Comparison of ENCODE assay signal across 9 cellular contexts in genomic region chr9:137406085-137406773, GRCh38. TPM values are rescaled to one million over a fixed set of nuclear protein-coding genes. Genes with fewer than 3 reads are reported as not detected.
DNase-seq lines count a peak whose midpoint lies in the region; ATAC-seq and TF ChIP-seq lines count a peak whose summit lies in the region.
"Had no signal": no experiment of that assay in that cellular context is flagged by ENCODE, and none has a peak within 500 bp of the region (broad histone marks: within the 10 kb centered on the region; RNA-seq: fewer than 3 reads in every experiment).

No MANE protein-coding gene starts in this region.

- no peaks in the 10 kb centered on the region for H3K36me3 Mint-ChIP-seq in natural killer cell

- no peaks in the 10 kb centered on the region for H3K9me3 Mint-ChIP-seq in natural killer cell
- H3K9me3 Mint-ChIP-seq: activated CD4-positive, alpha-beta memory T cell treated with anti-CD3 and anti-CD28 coated beads, Interleukin-2, amount 10 ng/mL, durations not matched to agents 7 days and 5 days had no signal

- H3K9me3 ChIP-seq in heart right ventricle (no peaks in the 10 kb centered on the region), esophagus muscularis mucosa (no peaks in the 10 kb centered on the region), vagina (no peaks in the 10 kb centered on the region)
- no peaks in the 10 kb centered on the region for H3K9me3 ChIP-seq in effector memory CD4-positive, alpha-beta T cell (ENCODE audit: control insufficient read depth, low read length)

- peak overlapping the region in 9 of 10 donors; percentile 25 to 57 (median 51) for H3K4me3 ChIP-seq in heart right ventricle
- H3K4me3 ChIP-seq in esophagus muscularis mucosa = peak overlapping the region; percentile 44 to 60 (median 48)
- peak overlapping the region; percentile 39 to 53 for H3K4me3 ChIP-seq in vagina
- no peak overlapping the region for H3K4me3 ChIP-seq in effector memory CD4-positive, alpha-beta T cell (ENCODE audit: insufficient read depth, low read depth, low read length, poor library complexity, severe bottlenecking)

- H3K4me1 ChIP-seq in heart right ventricle (peaks cover 11 to 42% (median 27%) of the 10 kb centered on the region in 9 donors), esophagus muscularis mucosa (peaks cover 22 to 28% (median 27%) of the 10 kb centered on the region in 4 donors), vagina (peaks cover 25% of the 10 kb centered on the region)
- peaks cover 22% of the 10 kb centered on the region for H3K4me1 ChIP-seq in effector memory CD4-positive, alpha-beta T cell (ENCODE audit: control insufficient read depth, insufficient read depth, low read length, poor library complexity, severe bottlenecking)

- H3K27ac Mint-ChIP-seq in natural killer cell = peak overlapping the region in 1 of 2 donors; percentile 56
- H3K27ac Mint-ChIP-seq: activated CD4-positive, alpha-beta memory T cell treated with anti-CD3 and anti-CD28 coated beads, Interleukin-2, amount 10 ng/mL, durations not matched to agents 7 days and 5 days had no signal

- 56 to 63% methylated on average over 21 of the region's 21 CpGs for WGBS in heart right ventricle, 2 donors
- WGBS in esophagus muscularis mucosa = 65% methylated on average over 14 of the region's 21 CpGs

- peak overlapping the region in 9 of 10 donors; percentile 42 to 85 (median 79) for H3K27ac ChIP-seq in heart right ventricle
- H3K27ac ChIP-seq in esophagus muscularis mucosa (replicated peaks in 1 of 4) = peak overlapping the region in 1 of 4 donors; percentile 53
- no peak overlapping the region for H3K27ac ChIP-seq in vagina
- H3K27ac ChIP-seq in effector memory CD4-positive, alpha-beta T cell (ENCODE audit: insufficient read depth, low read length, poor library complexity, severe bottlenecking) = no peak overlapping the region

- H3K4me3 Mint-ChIP-seq in natural killer cell = peak overlapping the region; percentile 81
- H3K4me3 Mint-ChIP-seq: activated CD4-positive, alpha-beta memory T cell treated with anti-CD3 and anti-CD28 coated beads, Interleukin-2, amount 10 ng/mL, durations not matched to agents 7 days and 5 days had no signal

- TF ChIP-seq CTCF in heart right ventricle (IDR thresholded peaks at IDR 0.05) (no peak), esophagus muscularis mucosa (IDR thresholded peaks at IDR 0.05) (no peak), natural killer cell (IDR thresholded peaks at IDR 0.05) (no peak), vagina (IDR thresholded peaks at IDR 0.05) (no peak)

- H3K36me3 ChIP-seq in heart right ventricle (no peaks in the 10 kb centered on the region), esophagus muscularis mucosa (peaks cover 0 to 8% (median 2%) of the 10 kb centered on the region in 4 donors), vagina (no peaks in the 10 kb centered on the region)
- no peaks in the 10 kb centered on the region for H3K36me3 ChIP-seq in effector memory CD4-positive, alpha-beta T cell (ENCODE audit: control insufficient read depth, insufficient read depth, low read length)

- intact Hi-C loops in heart right ventricle (cut with DNase I) (loop anchor here in 9 of 10 donors (2.0 to 5.0 kb wide), 3 partner anchors 104 to 114 kb away; partner anchors contain the start of gene NRARP (in 3 of the 9)), Right ventricle myocardium inferior (cut with DNase I) (loop anchor here (2.0 kb wide), 1 partner anchor 111 kb away; no protein-coding TSS in a partner anchor), esophagus muscularis mucosa (cut with DNase I) (loop anchor here (5.0 kb wide), 1 partner anchor 109 kb away; no protein-coding TSS in a partner anchor), natural killer cell (cut with micrococcal nuclease) (loop anchor here (2.0 kb wide), 1 partner anchor 111 kb away; no protein-coding TSS in a partner anchor), vagina (cut with DNase I) (loop anchor here (5.0 kb wide), 1 partner anchor 109 kb away; no protein-coding TSS in a partner anchor)

- TF ChIP-seq POLR2A in esophagus muscularis mucosa (IDR thresholded peaks at IDR 0.05; ENCODE audit: low read depth) (no peak), vagina (IDR thresholded peaks at IDR 0.05) (no peak)

- TF ChIP-seq EP300 in esophagus muscularis mucosa (IDR thresholded peaks at IDR 0.05) = no peak

- H3K27me3 ChIP-seq in heart right ventricle (peaks cover 0 to 22% (median 0%) of the 10 kb centered on the region in 7 donors), esophagus muscularis mucosa (peaks cover 0 to 9% (median 0%) of the 10 kb centered on the region in 4 donors), vagina (no peaks in the 10 kb centered on the region)
- H3K27me3 ChIP-seq in effector memory CD4-positive, alpha-beta T cell (replicated peaks; ENCODE audit: control insufficient read depth, insufficient read depth, low read length, poor library complexity, severe bottlenecking) = no peaks in the 10 kb centered on the region

- DNase-seq in heart right ventricle = no peak
- DNase-seq in Right ventricle myocardium inferior (ENCODE audit: missing footprints) = no peak
- no peak for DNase-seq in esophagus muscularis mucosa (ENCODE audit: extremely low spot score)
- no peak for DNase-seq in natural killer cell
- DNase-seq in vagina (ENCODE audit: extremely low spot score in 2 of 2) = no peak
- no peak for DNase-seq in activated gamma-delta T cell (lab: John Stamatoyannopoulos, UW)
- no peak for DNase-seq in effector memory CD4-positive, alpha-beta T cell
- DNase-seq in foreskin melanocyte = no peak

- ATAC-seq in heart right ventricle (peak in 2 of 8 donors; percentile 2 to 3), Right ventricle myocardium inferior (no peak), natural killer cell (no peak)

- H3K4me1 Mint-ChIP-seq in natural killer cell = peaks cover 16 to 19% of the 10 kb centered on the region in 2 donors

- H3K27me3 Mint-ChIP-seq in natural killer cell (ENCODE audit: low read depth in 2 of 2) = peaks cover 0 to 2% of the 10 kb centered on the region in 2 donors

RNA-seq across cellular contexts. Expression of gene EXD3, which starts 16.7 kb away (rescaled TPM):
- total RNA-seq in heart right ventricle (10 to 100 TPM in 3 of 10 donors, 1 to 10 TPM in 7; 7.8 to 14.0 (median 9.2) TPM), Right ventricle myocardium inferior (6.8 TPM), esophagus muscularis mucosa (10 to 100 TPM in 3 of 4 donors, 1 to 10 TPM in 1; 8.3 to 22.3 (median 14.2) TPM), natural killer cell (10 to 100 TPM; 28.0 to 35.3 (median 29.6) TPM), vagina (35.6 TPM)
- 10 to 100 TPM in 1 of 2 donors, 1 to 10 TPM in 1; 5.8 to 33.0 TPM for polyA plus RNA-seq in heart right ventricle

RNA-seq across cellular contexts. Expression of gene NOXA1, which starts 17.0 kb away (rescaled TPM):
- total RNA-seq in heart right ventricle = 1 to 10 TPM; 2.5 to 5.3 (median 3.0) TPM
- 10 to 100 TPM in 1 of 2 donors, under 1 TPM in 1; 0.62 to 10.6 TPM for polyA plus RNA-seq in heart right ventricle
- total RNA-seq in Right ventricle myocardium inferior = 2.2 TPM
- 1 to 10 TPM; 2.1 to 4.0 (median 3.0) TPM for total RNA-seq in esophagus muscularis mucosa
- total RNA-seq in natural killer cell = 1 to 10 TPM; 4.7 to 10.0 (median 7.7) TPM
- total RNA-seq in vagina = 2.9 TPM

RNA-seq across cellular contexts. Expression of gene ENTPD8, which starts 34.9 kb away (rescaled TPM):
- total RNA-seq in heart right ventricle (not detected), Right ventricle myocardium inferior (not detected), esophagus muscularis mucosa (not detected), natural killer cell (not detected), vagina (not detected)
- polyA plus RNA-seq in heart right ventricle = under 1 TPM; 0.03 to 0.15 TPM
- total RNA-seq: activated CD4-positive, alpha-beta memory T cell treated with anti-CD3 and anti-CD28 coated beads, Interleukin-2, amount 10 ng/mL, durations not matched to agents 7 days and 5 days had no signal

RNA-seq across cellular contexts. Expression of gene NSMF, which starts 52.9 kb away (rescaled TPM):
- total RNA-seq in heart right ventricle = 10 to 100 TPM in 4 of 10 donors, 1 to 10 TPM in 6; 5.3 to 17.0 (median 9.0) TPM
- 10 to 100 TPM; 18.3 to 29.3 TPM for polyA plus RNA-seq in heart right ventricle
- total RNA-seq in Right ventricle myocardium inferior = 11.5 TPM
- 10 to 100 TPM; 41.9 to 71.0 (median 58.9) TPM for total RNA-seq in esophagus muscularis mucosa
- 100 to 1,000 TPM in 1 of 3 donors, 10 to 100 TPM in 2; 78.1 to 111 (median 87.8) TPM for total RNA-seq in natural killer cell
- total RNA-seq in vagina = 35.1 TPM

Comparison
In these comparisons a context has a peak if more than half of its experiments do, and no peak if none do; other contexts are left out.
1. H3K27ac ChIP-seq: peak in heart right ventricle (9 of 10); none in vagina (single experiment) and effector memory CD4-positive, alpha-beta T cell (single experiment).